Comparison of ENCODE assay signal across 12 cellular contexts in genomic region chr3:150097588-150097890, GRCh38.
A peak's percentile ranks its signal among the peaks of the same experiment; 100 is the strongest.
DNase-seq lines count a peak whose midpoint lies in the region; ATAC-seq, FAIRE-seq and TF ChIP-seq lines count a peak whose summit lies in the region.
"Had no signal": no experiment of that assay in that cellular context is flagged by ENCODE, and none has a peak within 500 bp of the region (broad histone marks: within the 10 kb centered on the region; RNA-seq: fewer than 3 reads in every experiment).

No MANE protein-coding gene starts in this region.

- DNase-seq in activated CD4-positive, alpha-beta T cell treated with anti-CD3 and anti-CD28 coated beads, Interleukin-2, amount 10 ng/mL, durations not matched to agents 24 days and 14 days, result no peak
- DNase-seq in activated CD4-positive, alpha-beta T cell treated with anti-CD3 and anti-CD28 coated beads, Interleukin-2, amount 50 U/mL, for 48 hours, result no peak
- DNase-seq in HT1080 (ENCODE audit: low read depth) (peak; percentile 85), choroid plexus epithelial cell (ENCODE audit: low read depth) (peak; percentile 81), urothelium cell line (ENCODE audit: low spot score) (no peak)
- DNase-seq: effector memory CD8-positive, alpha-beta T cell; kidney; SW 1271 had no signal

- no peak overlapping the region for H3K4me3 ChIP-seq in choroid plexus epithelial cell (ENCODE audit: low read depth, low read length)

- no peak for FAIRE-seq in urothelium cell line (lab: Jason Lieb, UNC)
- FAIRE-seq: A204.1, kidney had no signal

- H3K27me3 Mint-ChIP-seq in activated CD4-positive, alpha-beta T cell treated with anti-CD3 and anti-CD28 coated beads, Interleukin-2, amount 10 ng/mL, durations not matched to agents 24 days and 14 days, result no peaks in the 10 kb centered on the region
- H3K27me3 Mint-ChIP-seq in stimulated activated memory B cell treated with anti-CD40 and anti-IgM and Interleukin-4, amounts not matched to agents 10 μg/mL and 1 μg/mL and 100 μg/mL, for 72 hours, result no peaks in the 10 kb centered on the region

- H3K4me3 Mint-ChIP-seq in activated CD4-positive, alpha-beta T cell treated with anti-CD3 and anti-CD28 coated beads, Interleukin-2, amount 10 ng/mL, durations not matched to agents 24 days and 14 days, result no peak overlapping the region
- H3K4me3 Mint-ChIP-seq in stimulated activated memory B cell treated with anti-CD40 and anti-IgM and Interleukin-4, amounts not matched to agents 10 μg/mL and 1 μg/mL and 100 μg/mL, for 72 hours, result no peak overlapping the region
- H3K4me3 Mint-ChIP-seq: effector memory CD8-positive, alpha-beta T cell had no signal

- intact Hi-C loops in activated CD4-positive, alpha-beta T cell treated with anti-CD3 and anti-CD28 coated beads, Interleukin-2, amount 10 ng/mL, durations not matched to agents 24 days and 14 days (cut with micrococcal nuclease), result no loop called here

- peak; percentile 52 for ATAC-seq in stimulated activated memory B cell treated with anti-CD40 and anti-IgM and Interleukin-4, amounts not matched to agents 10 μg/mL and 1 μg/mL and 100 μg/mL, for 72 hours
- ATAC-seq in GM21526 (IDR thresholded peaks at IDR 0.05; ENCODE audit: low FRiP score, unreplicated experiment) (no peak), HG03108 (IDR thresholded peaks at IDR 0.05; ENCODE audit: unreplicated experiment) (no peak)
- ATAC-seq: effector memory CD8-positive, alpha-beta T cell had no signal

- H3K27ac Mint-ChIP-seq in activated CD4-positive, alpha-beta T cell treated with anti-CD3 and anti-CD28 coated beads, Interleukin-2, amount 10 ng/mL, durations not matched to agents 24 days and 14 days, result peak overlapping the region; percentile 34
- H3K27ac Mint-ChIP-seq in stimulated activated memory B cell treated with anti-CD40 and anti-IgM and Interleukin-4, amounts not matched to agents 10 μg/mL and 1 μg/mL and 100 μg/mL, for 72 hours, result no peak overlapping the region
- H3K27ac Mint-ChIP-seq: effector memory CD8-positive, alpha-beta T cell had no signal

- no peak for TF ChIP-seq CTCF in choroid plexus epithelial cell (conservative IDR thresholded peaks at IDR 0.05; ENCODE audit: low read depth, low read length)

- no peaks in the 10 kb centered on the region for H3K36me3 Mint-ChIP-seq in activated CD4-positive, alpha-beta T cell treated with anti-CD3 and anti-CD28 coated beads, Interleukin-2, amount 10 ng/mL, durations not matched to agents 24 days and 14 days (ENCODE audit: low read depth)
- no peaks in the 10 kb centered on the region for H3K36me3 Mint-ChIP-seq in stimulated activated memory B cell treated with anti-CD40 and anti-IgM and Interleukin-4, amounts not matched to agents 10 μg/mL and 1 μg/mL and 100 μg/mL, for 72 hours

- H3K9me3 Mint-ChIP-seq in activated CD4-positive, alpha-beta T cell treated with anti-CD3 and anti-CD28 coated beads, Interleukin-2, amount 10 ng/mL, durations not matched to agents 24 days and 14 days, result peaks cover 6% of the 10 kb centered on the region
- no peaks in the 10 kb centered on the region for H3K9me3 Mint-ChIP-seq in stimulated activated memory B cell treated with anti-CD40 and anti-IgM and Interleukin-4, amounts not matched to agents 10 μg/mL and 1 μg/mL and 100 μg/mL, for 72 hours
- H3K9me3 Mint-ChIP-seq: effector memory CD8-positive, alpha-beta T cell had no signal

- peaks cover 5% of the 10 kb centered on the region for H3K4me1 Mint-ChIP-seq in activated CD4-positive, alpha-beta T cell treated with anti-CD3 and anti-CD28 coated beads, Interleukin-2, amount 10 ng/mL, durations not matched to agents 24 days and 14 days
- no peaks in the 10 kb centered on the region for H3K4me1 Mint-ChIP-seq in stimulated activated memory B cell treated with anti-CD40 and anti-IgM and Interleukin-4, amounts not matched to agents 10 μg/mL and 1 μg/mL and 100 μg/mL, for 72 hours

Comparison
In these comparisons a context has a peak if more than half of its experiments do, and no peak if none do; other contexts are left out.
1. DNase-seq: peak in HT1080 (single experiment) and choroid plexus epithelial cell (single experiment); none in activated CD4-positive, alpha-beta T cell treated with anti-CD3 and anti-CD28 coated beads, Interleukin-2, amount 10 ng/mL, durations not matched to agents 24 days and 14 days (single experiment), activated CD4-positive, alpha-beta T cell treated with anti-CD3 and anti-CD28 coated beads, Interleukin-2, amount 50 U/mL, for 48 hours (0 of 2) and urothelium cell line (single experiment).